24 cellular contexts compared by ENCODE assay signal in genomic region chr20:33626190-33626589, GRCh38. TPM values are rescaled to one million over a fixed set of nuclear protein-coding genes. Genes with fewer than 3 reads are reported as not detected.
"Had no signal": no experiment of that assay in that cellular context is flagged by ENCODE, and none has a peak within 500 bp of the region (broad histone marks: within the 10 kb centered on the region; RNA-seq: fewer than 3 reads in every experiment).

No MANE protein-coding gene starts in this region.

- H3K9me3 Mint-ChIP-seq: activated CD4-positive, alpha-beta memory T cell treated with anti-CD3 and anti-CD28 coated beads for 36 hours; activated naive CD4-positive, alpha-beta T cell treated with anti-CD3 and anti-CD28 coated beads, Interleukin-2, amount 10 ng/mL, durations not matched to agents 7 days and 5 days; activated naive CD8-positive, alpha-beta T cell treated with anti-CD3 and anti-CD28 coated beads for 36 hours; activated T-helper 17 cell treated with anti-CD3 and anti-CD28 coated beads, Interleukin-2, amount 50 U/mL, for 72 hours had no signal

- H3K27ac Mint-ChIP-seq: activated CD4-positive, alpha-beta memory T cell treated with anti-CD3 and anti-CD28 coated beads for 36 hours; activated naive CD4-positive, alpha-beta T cell treated with anti-CD3 and anti-CD28 coated beads, Interleukin-2, amount 10 ng/mL, durations not matched to agents 7 days and 5 days; activated naive CD8-positive, alpha-beta T cell treated with anti-CD3 and anti-CD28 coated beads for 36 hours; activated T-helper 17 cell treated with anti-CD3 and anti-CD28 coated beads, Interleukin-2, amount 50 U/mL, for 72 hours had no signal

- H3K4me3 Mint-ChIP-seq: activated CD4-positive, alpha-beta memory T cell treated with anti-CD3 and anti-CD28 coated beads for 36 hours; activated naive CD4-positive, alpha-beta T cell treated with anti-CD3 and anti-CD28 coated beads, Interleukin-2, amount 10 ng/mL, durations not matched to agents 7 days and 5 days; activated naive CD8-positive, alpha-beta T cell treated with anti-CD3 and anti-CD28 coated beads for 36 hours; activated T-helper 17 cell treated with anti-CD3 and anti-CD28 coated beads, Interleukin-2, amount 50 U/mL, for 72 hours had no signal

- H3K27me3 Mint-ChIP-seq: activated CD4-positive, alpha-beta memory T cell treated with anti-CD3 and anti-CD28 coated beads for 36 hours; activated naive CD4-positive, alpha-beta T cell treated with anti-CD3 and anti-CD28 coated beads, Interleukin-2, amount 10 ng/mL, durations not matched to agents 7 days and 5 days; activated naive CD8-positive, alpha-beta T cell treated with anti-CD3 and anti-CD28 coated beads for 36 hours; activated T-helper 17 cell treated with anti-CD3 and anti-CD28 coated beads, Interleukin-2, amount 50 U/mL, for 72 hours had no signal

- H3K27ac ChIP-seq: brain microvascular endothelial cell, cardiac muscle cell, Peyer's patch, RWPE1, SJCRH30 had no signal

- DNase-seq: activated CD4-positive, alpha-beta memory T cell treated with anti-CD3 and anti-CD28 coated beads for 36 hours; activated CD4-positive, alpha-beta T cell treated with anti-CD3 and anti-CD28 coated beads for 48 hours; activated gamma-delta T cell; activated naive CD4-positive, alpha-beta T cell treated with anti-CD3 and anti-CD28 coated beads, Interleukin-2, amount 10 ng/mL, durations not matched to agents 7 days and 5 days; activated naive CD8-positive, alpha-beta T cell treated with anti-CD3 and anti-CD28 coated beads for 36 hours; activated T-cell treated with anti-CD3 and anti-CD28 coated beads for 4 hours; activated T-cell treated with anti-CD3 and anti-CD28 coated beads, Interleukin-2, amount 50 U/mL, for 48 hours; brain microvascular endothelial cell; cerebellar nuclear complex; Karpas-422; MM.1S; NCI-H1105; NCI-H1436; NCI-H1694 treated with DMSO at 0.1 percent for 48 hours; NCI-H2029 treated with DMSO at 0.1 percent for 48 hours; NCI-H510A treated with DMSO at 0.1 percent for 48 hours; Peyer's patch; Right ventricle myocardium superior; SJCRH30; SK-N-SH had no signal

- H3K4me3 ChIP-seq: cardiac muscle cell, Peyer's patch, SJCRH30 had no signal

- H3K4me1 ChIP-seq: Peyer's patch, SJCRH30 had no signal

- H3K9me3 ChIP-seq: Peyer's patch, SJCRH30, SK-N-SH had no signal

- H3K27me3 ChIP-seq: brain microvascular endothelial cell, cardiac muscle cell, Peyer's patch, SJCRH30 had no signal

- ATAC-seq: activated CD4-positive, CD25-positive, alpha-beta regulatory T cell treated with anti-CD3 and anti-CD28 coated beads, Interleukin-2, amount 50 U/mL, for 24 hours; activated T-helper 17 cell treated with anti-CD3 and anti-CD28 coated beads, Interleukin-2, amount 50 U/mL, for 72 hours had no signal

RNA-seq across cellular contexts. Expression of gene C20orf144, which starts 35.9 kb away (rescaled TPM):
- total RNA-seq: Peyer's patch, Right ventricle myocardium superior had no signal
